In genomic region chr1:66282343-66282852, GRCh38 we compare ENCODE assay signal across 8 cellular contexts.
DNase-seq lines count a peak whose midpoint lies in the region; ATAC-seq and TF ChIP-seq lines count a peak whose summit lies in the region.

No MANE protein-coding gene starts in this region.

- ATAC-seq in GM19468 (IDR thresholded peaks at IDR 0.05; ENCODE audit: extremely low read depth, unreplicated experiment): peak; percentile 80
- peak; percentile 76 for ATAC-seq in HG03558 (IDR thresholded peaks at IDR 0.05; ENCODE audit: extremely low read depth, unreplicated experiment)
- ATAC-seq in activated T-cell treated with anti-CD3 and anti-CD28 coated beads, Interleukin-2, amount 50 U/mL, for 4 hours: peak; percentile 69 to 80
- ATAC-seq in left ventricle myocardium superior: peak; percentile 53
- peak; percentile 92 for ATAC-seq in stimulated activated memory B cell treated with anti-CD40 and anti-IgM and Interleukin-4, amounts not matched to agents 10 μg/mL and 1 μg/mL and 100 μg/mL, for 72 hours

- peak; percentile 45 for DNase-seq in CD1c-positive myeloid dendritic cell (ENCODE audit: extremely low spot score)
- DNase-seq in activated T-cell treated with anti-CD3 and anti-CD28 coated beads, Interleukin-2, amount 50 U/mL, for 4 hours: peak; percentile 53
- DNase-seq in left ventricle myocardium superior: no peak
- no peak for DNase-seq in NCI-H345 treated with DMSO at 0.1 percent for 48 hours (lab: John Stamatoyannopoulos, UW; ENCODE audit: unreplicated experiment)
- no peak for DNase-seq in type B pancreatic cell (ENCODE audit: extremely low spot score, unreplicated experiment)

- H3K9me3 Mint-ChIP-seq in activated T-cell treated with anti-CD3 and anti-CD28 coated beads, Interleukin-2, amount 50 U/mL, for 4 hours: no peaks in the 10 kb centered on the region
- H3K9me3 Mint-ChIP-seq in stimulated activated memory B cell treated with anti-CD40 and anti-IgM and Interleukin-4, amounts not matched to agents 10 μg/mL and 1 μg/mL and 100 μg/mL, for 72 hours: no peaks in the 10 kb centered on the region
- H3K9me3 Mint-ChIP-seq in type B pancreatic cell: no peaks in the 10 kb centered on the region

- H3K36me3 Mint-ChIP-seq in activated T-cell treated with anti-CD3 and anti-CD28 coated beads, Interleukin-2, amount 50 U/mL, for 4 hours (ENCODE audit: insufficient read depth): no peaks in the 10 kb centered on the region
- H3K36me3 Mint-ChIP-seq in stimulated activated memory B cell treated with anti-CD40 and anti-IgM and Interleukin-4, amounts not matched to agents 10 μg/mL and 1 μg/mL and 100 μg/mL, for 72 hours: no peaks in the 10 kb centered on the region
- H3K36me3 Mint-ChIP-seq in type B pancreatic cell: no peaks in the 10 kb centered on the region

- H3K27me3 Mint-ChIP-seq in activated T-cell treated with anti-CD3 and anti-CD28 coated beads, Interleukin-2, amount 50 U/mL, for 4 hours (ENCODE audit: low read depth): no peaks in the 10 kb centered on the region
- no peaks in the 10 kb centered on the region for H3K27me3 Mint-ChIP-seq in stimulated activated memory B cell treated with anti-CD40 and anti-IgM and Interleukin-4, amounts not matched to agents 10 μg/mL and 1 μg/mL and 100 μg/mL, for 72 hours
- no peaks in the 10 kb centered on the region for H3K27me3 Mint-ChIP-seq in type B pancreatic cell

- intact Hi-C loops in left ventricle myocardium superior (cut with micrococcal nuclease): no loop called here

- no peak for TF ChIP-seq CTCF in type B pancreatic cell (conservative IDR thresholded peaks at IDR 0.05)

- H3K4me3 Mint-ChIP-seq in activated T-cell treated with anti-CD3 and anti-CD28 coated beads, Interleukin-2, amount 50 U/mL, for 4 hours: peak overlapping the region; percentile 45
- peak overlapping the region; percentile 43 for H3K4me3 Mint-ChIP-seq in stimulated activated memory B cell treated with anti-CD40 and anti-IgM and Interleukin-4, amounts not matched to agents 10 μg/mL and 1 μg/mL and 100 μg/mL, for 72 hours
- H3K4me3 Mint-ChIP-seq in type B pancreatic cell: no peak overlapping the region

- H3K4me1 Mint-ChIP-seq in activated T-cell treated with anti-CD3 and anti-CD28 coated beads, Interleukin-2, amount 50 U/mL, for 4 hours (ENCODE audit: low read depth): peaks cover 90% of the 10 kb centered on the region
- H3K4me1 Mint-ChIP-seq in stimulated activated memory B cell treated with anti-CD40 and anti-IgM and Interleukin-4, amounts not matched to agents 10 μg/mL and 1 μg/mL and 100 μg/mL, for 72 hours: peaks cover 80% of the 10 kb centered on the region
- peaks cover 18% of the 10 kb centered on the region for H3K4me1 Mint-ChIP-seq in type B pancreatic cell (ENCODE audit: unreplicated experiment)

- H3K27ac Mint-ChIP-seq in stimulated activated memory B cell treated with anti-CD40 and anti-IgM and Interleukin-4, amounts not matched to agents 10 μg/mL and 1 μg/mL and 100 μg/mL, for 72 hours: peak overlapping the region; percentile 87
- no peak overlapping the region for H3K27ac Mint-ChIP-seq in type B pancreatic cell

Comparison
In these comparisons a context has a peak if more than half of its experiments do, and no peak if none do; other contexts are left out.
1. DNase-seq: peak in CD1c-positive myeloid dendritic cell (single experiment) and activated T-cell treated with anti-CD3 and anti-CD28 coated beads, Interleukin-2, amount 50 U/mL, for 4 hours (single experiment); none in left ventricle myocardium superior (single experiment), NCI-H345 treated with DMSO at 0.1 percent for 48 hours (single experiment) and type B pancreatic cell (single experiment).
2. Peak in every context shown above with its lines, with median percentiles within 50 percentile points of each other: ATAC-seq.